In genomic region chrX:44621088-44621487, GRCh38 we compare ENCODE assay signal across 14 cellular contexts.
DNase-seq lines count a peak whose midpoint lies in the region; ATAC-seq and TF ChIP-seq lines count a peak whose summit lies in the region.
"Had no signal": no experiment of that assay in that cellular context is flagged by ENCODE, and none has a peak within 500 bp of the region (broad histone marks: within the 10 kb centered on the region; RNA-seq: fewer than 3 reads in every experiment).

No MANE protein-coding gene starts in this region.

- no peaks in the 10 kb centered on the region for H3K27me3 ChIP-seq in neural progenitor cell
- H3K27me3 ChIP-seq: BLaER1 treated with 17β-estradiol and CSF1 and Interleukin-3, amounts not matched to agents 10 nM and 100 nM; SJCRH30 had no signal

- H3K4me3 ChIP-seq in fibroblast of villous mesenchyme (ENCODE audit: low read depth, low read length) (no peak overlapping the region), neural progenitor cell (no peak overlapping the region)
- H3K4me3 ChIP-seq: BLaER1 treated with 17β-estradiol and CSF1 and Interleukin-3, amounts not matched to agents 10 nM and 100 nM; SJCRH30 had no signal

- H2AFZ ChIP-seq in neural progenitor cell (replicated peaks): no peak overlapping the region

- H3K36me3 Mint-ChIP-seq in neural progenitor cell: no peaks in the 10 kb centered on the region

- H3K9me3 Mint-ChIP-seq in neural progenitor cell: peaks cover 8% of the 10 kb centered on the region

- TF ChIP-seq CTCF in C4-2B (conservative IDR thresholded peaks at IDR 0.05) (no peak), fibroblast of villous mesenchyme (IDR thresholded peaks at IDR 0.05; ENCODE audit: insufficient read depth, low read depth, low read length) (no peak), neural progenitor cell (IDR thresholded peaks at IDR 0.05) (no peak)

- peak overlapping the region; percentile 65 for H3K27ac ChIP-seq in C4-2B
- no peak overlapping the region for H3K27ac ChIP-seq in neural progenitor cell
- H3K27ac ChIP-seq: SJCRH30 had no signal

- no peaks in the 10 kb centered on the region for H3K36me3 ChIP-seq in neural progenitor cell
- H3K36me3 ChIP-seq: BLaER1 treated with 17β-estradiol and CSF1 and Interleukin-3, amounts not matched to agents 10 nM and 100 nM; SJCRH30 had no signal

- in situ Hi-C loops in KBM-7 (cut with MboI; ENCODE audit: low pct_unique_long_range_greater_than_20kb, low sequenced_read_pairs): no loop called here

- no peaks in the 10 kb centered on the region for H3K9me3 ChIP-seq in neural progenitor cell (ENCODE audit: low read depth)
- H3K9me3 ChIP-seq: BLaER1 treated with 17β-estradiol and CSF1 and Interleukin-3, amounts not matched to agents 10 nM and 100 nM; SJCRH30 had no signal

- H3K79me2 ChIP-seq in neural progenitor cell (ENCODE audit: low read depth): no peaks in the 10 kb centered on the region

- no peaks in the 10 kb centered on the region for H3F3A ChIP-seq in neural progenitor cell (ENCODE audit: low read depth)

- H3K27ac Mint-ChIP-seq in neural progenitor cell: no peak overlapping the region

- peaks cover 2% of the 10 kb centered on the region for H3K27me3 Mint-ChIP-seq in neural progenitor cell (ENCODE audit: insufficient read depth, low read depth)

- H3K4me1 Mint-ChIP-seq in neural progenitor cell: no peaks in the 10 kb centered on the region

- no peak overlapping the region for H3K4me2 ChIP-seq in neural progenitor cell

- ATAC-seq in HG03457 (IDR thresholded peaks at IDR 0.05; ENCODE audit: unreplicated experiment): no peak
- ATAC-seq: HCT116 had no signal

- no peaks in the 10 kb centered on the region for H4K20me1 ChIP-seq in neural progenitor cell (ENCODE audit: low read depth)
- H4K20me1 ChIP-seq: BLaER1 treated with 17β-estradiol and CSF1 and Interleukin-3, amounts not matched to agents 10 nM and 100 nM had no signal

- H3K4me1 ChIP-seq in neural progenitor cell: no peaks in the 10 kb centered on the region
- H3K4me1 ChIP-seq: SJCRH30 had no signal

- peak; percentile 78 for DNase-seq in KBM-7
- DNase-seq in NOMO-1 treated with DMSO at 0.1 percent for 48 hours (lab: John Stamatoyannopoulos, UW; ENCODE audit: unreplicated experiment): peak; percentile 57
- peak; percentile 13 for DNase-seq in fibroblast of villous mesenchyme (ENCODE audit: low read depth)
- no peak for DNase-seq in kidney tubule cell (ENCODE audit: low spot score)
- no peak for DNase-seq in neural progenitor cell (ENCODE audit: low spot score)
- no peak for DNase-seq in activated CD4-positive, CD25-positive, alpha-beta regulatory T cell (lab: John Stamatoyannopoulos, UW)
- DNase-seq: NCI-H1048, NCI-H2227 treated with DMSO at 0.1 percent for 48 hours, NCI-H524 treated with DMSO at 0.1 percent for 48 hours, SJCRH30 had no signal

- H3K9ac ChIP-seq in neural progenitor cell: no peak overlapping the region
- H3K9ac ChIP-seq: BLaER1 treated with 17β-estradiol and CSF1 and Interleukin-3, amounts not matched to agents 10 nM and 100 nM had no signal

- no peak overlapping the region for H3K4me3 Mint-ChIP-seq in neural progenitor cell

Comparison
In these comparisons a context has a peak if more than half of its experiments do, and no peak if none do; other contexts are left out.
1. DNase-seq: peak in KBM-7 (single experiment), NOMO-1 treated with DMSO at 0.1 percent for 48 hours (single experiment) and fibroblast of villous mesenchyme (single experiment); none in kidney tubule cell (single experiment), neural progenitor cell (single experiment) and activated CD4-positive, CD25-positive, alpha-beta regulatory T cell (0 of 4).